ENCODE assay signal across 1 cellular context in genomic region chr10:15715619-15716227, GRCh38.
TF ChIP-seq lines count a peak whose summit lies in the region.

No MANE protein-coding gene starts in this region.

TF ChIP-seq in GM23338, 12 proteins besides CTCF, POLR2A, EP300 and RAD21 (continued from another document):
- TF ChIP-seq ZNF462 (CRISPR knock-in tag; IDR thresholded peaks at IDR 0.05) (no peak), ZNF331 (CRISPR knock-in tag; IDR thresholded peaks at IDR 0.05; ENCODE audit: low read depth) (no peak)
